ENCODE assay signal across 1 cellular context in genomic region chr6:1834231-1834630, GRCh38.
TF ChIP-seq lines count a peak whose summit lies in the region.

No MANE protein-coding gene starts in this region.

TF ChIP-seq in IMR-90, 13 proteins besides CTCF, POLR2A, EP300 and RAD21:
- TF ChIP-seq MAFK (IDR thresholded peaks at IDR 0.05; ENCODE audit: low read depth, low read length): no peak
- no peak for TF ChIP-seq RCOR1 (IDR thresholded peaks at IDR 0.05; ENCODE audit: insufficient replicate concordance, low read length)
- no peak for TF ChIP-seq RFX5 (IDR thresholded peaks at IDR 0.05; ENCODE audit: low read depth, low read length)
- no peak for TF ChIP-seq USF2 (IDR thresholded peaks at IDR 0.05; ENCODE audit: low read depth, low read length)
- no peak for TF ChIP-seq ELK1 (IDR thresholded peaks at IDR 0.05; ENCODE audit: borderline replicate concordance, low read depth, low read length)
- no peak for TF ChIP-seq CHD1 (IDR thresholded peaks at IDR 0.05; ENCODE audit: low read depth, low read length)
- TF ChIP-seq SMC3 (IDR thresholded peaks at IDR 0.05; ENCODE audit: low read depth, low read length): no peak
- TF ChIP-seq MAZ (IDR thresholded peaks at IDR 0.05; ENCODE audit: borderline replicate concordance, low read depth, low read length): no peak
- TF ChIP-seq CEBPB (IDR thresholded peaks at IDR 0.05; ENCODE audit: low read depth, low read length): no peak
- TF ChIP-seq FOS (IDR thresholded peaks at IDR 0.05; ENCODE audit: low read depth, low read length): no peak
- no peak for TF ChIP-seq NFE2L2 (IDR thresholded peaks at IDR 0.05; ENCODE audit: low read depth, low read length)
- TF ChIP-seq MXI1 (IDR thresholded peaks at IDR 0.05; ENCODE audit: borderline replicate concordance, low read depth, low read length): no peak
- TF ChIP-seq BHLHE40 (IDR thresholded peaks at IDR 0.05; ENCODE audit: low read depth, low read length): no peak
TF ChIP-seq in IMR-90: peak in this region for 0.
